ENCODE assay signal across 22 cellular contexts in genomic region chr6:26516481-26517427, GRCh38. TPM values are rescaled to one million over a fixed set of nuclear protein-coding genes. Genes with fewer than 3 reads are reported as not detected.
DNase-seq lines count a peak whose midpoint lies in the region; ATAC-seq and TF ChIP-seq lines count a peak whose summit lies in the region.
"Had no signal": no experiment of that assay in that cellular context is flagged by ENCODE, and none has a peak within 500 bp of the region (broad histone marks: within the 10 kb centered on the region; RNA-seq: fewer than 3 reads in every experiment).

No MANE protein-coding gene starts in this region.

- BruUV-seq in IMR-90 (replicated peaks; lab: Mats Ljungman, UMichigan) = no TSS peak

- TF ChIP-seq RAD21 in IMR-90 (IDR thresholded peaks at IDR 0.05; ENCODE audit: low read length) = no peak

- no peak for TF ChIP-seq POLR2A in IMR-90 (IDR thresholded peaks at IDR 0.05; ENCODE audit: low read depth, low read length)

- no peak overlapping the region for H3K18ac ChIP-seq in IMR-90 (ENCODE audit: low read depth, low read length)

- DNase-seq in activated CD8-positive, alpha-beta memory T cell treated with anti-CD3 and anti-CD28 coated beads, Interleukin-2, amount 10 ng/mL, durations not matched to agents 7 days and 5 days = no peak
- DNase-seq in activated CD8-positive, alpha-beta memory T cell treated with anti-CD3 and anti-CD28 coated beads, Interleukin-2, amount 50 U/mL, for 4 hours = no peak
- DNase-seq in IMR-90 (peak; percentile 15), astrocyte of the spinal cord (ENCODE audit: low read depth, low spot score) (peak; percentile 10), mucosa of gallbladder (ENCODE audit: low spot score) (no peak), NCI-H1092 (lab: John Stamatoyannopoulos, UW) (no peak)
- DNase-seq in stimulated activated effector memory CD8-positive, alpha-beta T cell treated with anti-CD3 and anti-CD28 coated beads, Interleukin-12 subunit alpha, Interleukin-12 subunit beta, amount 100 ng/mL, for 72 hours (ENCODE audit: low spot score in 2 of 2) = no peak
- no peak for DNase-seq in stimulated activated naive B cell treated with anti-CD40 and anti-IgM and Interleukin-4, amounts not matched to agents 10 μg/mL and 1 μg/mL and 100 μg/mL, for 72 hours
- DNase-seq: DND-41; Karpas-422; NCI-H1417 treated with DMSO at 0.1 percent for 48 hours; NCI-H187; NCI-H446; NCI-H69; NK-92 treated with Interleukin-12 subunit alpha and Interleukin-12 subunit beta, amount 100 ng/mL, for 24 hours; SIG-M5 had no signal

- no peak overlapping the region for H3K4me2 ChIP-seq in IMR-90 (ENCODE audit: low read depth, low read length)

- H2AK9ac ChIP-seq in IMR-90 (replicated peaks; ENCODE audit: low read depth, low read length, poor library complexity) = no peak overlapping the region

- no peaks in the 10 kb centered on the region; a peak in 1 of 4 replicates for H3K79me1 ChIP-seq in IMR-90 (ENCODE audit: low read depth in 1 of 2, low read length in 2 of 2)

- H3K9ac ChIP-seq in IMR-90 (ENCODE audit: low read depth, low read length) = no peak overlapping the region

- no peak overlapping the region for H4K8ac ChIP-seq in IMR-90 (ENCODE audit: low read depth in 2 of 2, low read length in 2 of 2)

- CTCF ChIA-PET in activated CD8-positive, alpha-beta memory T cell treated with anti-CD3 and anti-CD28 coated beads, Interleukin-2, amount 10 ng/mL, durations not matched to agents 7 days and 5 days (lab: Charles Lee) = no interaction called here
- CTCF ChIA-PET in IMR-90 (lab: Yijun Ruan, JAX) = no interaction called here

- peak overlapping the region; percentile 45; the same call in 1 of the 2 replicates for H3K14ac ChIP-seq in IMR-90 (replicated peaks; ENCODE audit: low read depth, low read length)

- no peaks in the 10 kb centered on the region for H4K20me1 ChIP-seq in IMR-90 (ENCODE audit: insufficient read depth, low read length)

- intact Hi-C loops in IMR-90 (cut with micrococcal nuclease) = no loop called here

- 76% methylated on average over 3 of the region's 9 CpGs; no CpG with 5 or more reads in 1 of the 2 experiments for WGBS in IMR-90 (ENCODE audit: extremely low coverage in 2 of 2, insufficient read length in 1 of 2), 2 experiments

- H3K27me3 Mint-ChIP-seq in activated CD8-positive, alpha-beta memory T cell treated with anti-CD3 and anti-CD28 coated beads, Interleukin-2, amount 10 ng/mL, durations not matched to agents 7 days and 5 days = no peaks in the 10 kb centered on the region
- H3K27me3 Mint-ChIP-seq in stimulated activated naive B cell treated with anti-CD40 and anti-IgM and Interleukin-4, amounts not matched to agents 10 μg/mL and 1 μg/mL and 100 μg/mL, for 72 hours = peaks cover 0 to 7% of the 10 kb centered on the region in 2 donors
- H3K27me3 Mint-ChIP-seq: IgD-negative memory B cell had no signal

- no peaks in the 10 kb centered on the region for H3K36me3 ChIP-seq in IMR-90 (ENCODE audit: control insufficient read depth, insufficient read depth, low read length)
- H3K36me3 ChIP-seq: HAP-1 had no signal

- peak overlapping the region; percentile 31 for H3K27ac Mint-ChIP-seq in activated CD8-positive, alpha-beta memory T cell treated with anti-CD3 and anti-CD28 coated beads, Interleukin-2, amount 10 ng/mL, durations not matched to agents 7 days and 5 days
- H3K27ac Mint-ChIP-seq in stimulated activated effector memory CD8-positive, alpha-beta T cell treated with anti-CD3 and anti-CD28 coated beads, Interleukin-12 subunit alpha, Interleukin-12 subunit beta, amount 100 ng/mL, for 72 hours = peak overlapping the region; percentile 27
- H3K27ac Mint-ChIP-seq in stimulated activated naive B cell treated with anti-CD40 and anti-IgM and Interleukin-4, amounts not matched to agents 10 μg/mL and 1 μg/mL and 100 μg/mL, for 72 hours = no peak overlapping the region

- no peak overlapping the region; the same call in 2 of the 3 replicates for H2BK15ac ChIP-seq in IMR-90 (ENCODE audit: low read depth, low read length)

- no peak for ATAC-seq in activated CD8-positive, alpha-beta memory T cell treated with anti-CD3 and anti-CD28 coated beads, Interleukin-2, amount 10 ng/mL, durations not matched to agents 7 days and 5 days
- no peak for ATAC-seq in IMR-90 (ENCODE audit: low read depth)
- ATAC-seq in stimulated activated effector memory CD8-positive, alpha-beta T cell treated with anti-CD3 and anti-CD28 coated beads, Interleukin-12 subunit alpha, Interleukin-12 subunit beta, amount 100 ng/mL, for 72 hours = no peak
- no peak for ATAC-seq in stimulated activated naive B cell treated with anti-CD40 and anti-IgM and Interleukin-4, amounts not matched to agents 10 μg/mL and 1 μg/mL and 100 μg/mL, for 72 hours (replicated peaks)
- ATAC-seq: GM12878, Panc1, SK-N-SH treated with all-trans-retinoic acid at 6 μM for 48 hours had no signal

- peaks cover 2% of the 10 kb centered on the region for H3K4me1 ChIP-seq in IMR-90 (ENCODE audit: control insufficient read depth, insufficient read depth, low read length)

- no peak overlapping the region for H4K91ac ChIP-seq in IMR-90 (ENCODE audit: insufficient read depth, low read depth, low read length)

- H3K4me3 ChIP-seq in IMR-90 (ENCODE audit: insufficient read depth, low read depth, low read length) (no peak overlapping the region), astrocyte of the spinal cord (ENCODE audit: low read depth, low read length) (no peak overlapping the region)
- H3K4me3 ChIP-seq: GM12878, HAP-1 had no signal

- TF ChIP-seq CTCF in IMR-90 (conservative IDR thresholded peaks at IDR 0.05; ENCODE audit: low read depth, low read length) (no peak), astrocyte of the spinal cord (IDR thresholded peaks at IDR 0.05; ENCODE audit: low read depth, low read length) (no peak)

- no peak overlapping the region for H3K27ac ChIP-seq in IMR-90 (ENCODE audit: insufficient read depth, low read length)
- H3K27ac ChIP-seq: C4-2B had no signal

- H4K5ac ChIP-seq in IMR-90 (ENCODE audit: low read depth, low read length) = no peak overlapping the region

- no peak overlapping the region for H2AK5ac ChIP-seq in IMR-90 (ENCODE audit: low read depth, low read length)

- H2AFZ ChIP-seq in IMR-90 (replicated peaks; ENCODE audit: low read length, poor library complexity) = peak overlapping the region; percentile 4

- no peaks in the 10 kb centered on the region for H3K9me3 ChIP-seq in IMR-90 (ENCODE audit: control insufficient read depth, insufficient read depth, low read length)
- H3K9me3 ChIP-seq: HAP-1 had no signal

- peaks cover 8% of the 10 kb centered on the region; the same call in 1 of the 2 replicates for H3K9me1 ChIP-seq in IMR-90 (ENCODE audit: insufficient read depth, low read length)

- 0 out of 2 replicates have a peak overlapping the region, but pooled peaks have one; percentile 4 for H2BK120ac ChIP-seq in IMR-90 (ENCODE audit: low read depth, low read length)

- no peaks in the 10 kb centered on the region for H3K27me3 ChIP-seq in IMR-90 (ENCODE audit: control insufficient read depth, insufficient read depth, low read length)

- peaks cover 1% of the 10 kb centered on the region for H3K36me3 Mint-ChIP-seq in activated CD8-positive, alpha-beta memory T cell treated with anti-CD3 and anti-CD28 coated beads, Interleukin-2, amount 10 ng/mL, durations not matched to agents 7 days and 5 days
- H3K36me3 Mint-ChIP-seq in stimulated activated effector memory CD8-positive, alpha-beta T cell treated with anti-CD3 and anti-CD28 coated beads, Interleukin-12 subunit alpha, Interleukin-12 subunit beta, amount 100 ng/mL, for 72 hours = peaks cover 17% of the 10 kb centered on the region
- peaks cover 1 to 9% of the 10 kb centered on the region in 2 donors for H3K36me3 Mint-ChIP-seq in stimulated activated naive B cell treated with anti-CD40 and anti-IgM and Interleukin-4, amounts not matched to agents 10 μg/mL and 1 μg/mL and 100 μg/mL, for 72 hours
- H3K36me3 Mint-ChIP-seq: IgD-negative memory B cell had no signal

- no peaks in the 10 kb centered on the region for H3K9me3 Mint-ChIP-seq in activated CD8-positive, alpha-beta memory T cell treated with anti-CD3 and anti-CD28 coated beads, Interleukin-2, amount 10 ng/mL, durations not matched to agents 7 days and 5 days (ENCODE audit: low read depth)
- H3K9me3 Mint-ChIP-seq in stimulated activated effector memory CD8-positive, alpha-beta T cell treated with anti-CD3 and anti-CD28 coated beads, Interleukin-12 subunit alpha, Interleukin-12 subunit beta, amount 100 ng/mL, for 72 hours = no peaks in the 10 kb centered on the region
- H3K9me3 Mint-ChIP-seq in stimulated activated naive B cell treated with anti-CD40 and anti-IgM and Interleukin-4, amounts not matched to agents 10 μg/mL and 1 μg/mL and 100 μg/mL, for 72 hours = no peaks in the 10 kb centered on the region

- no peak overlapping the region for H3K4ac ChIP-seq in IMR-90 (ENCODE audit: low read depth, low read length)

- dilution Hi-C loops in IMR-90 (cut with HindIII; ENCODE audit: low sequenced_read_pairs, unreplicated experiment) = no loop called here

- no peak overlapping the region for H3K56ac ChIP-seq in IMR-90 (ENCODE audit: extremely low read depth, insufficient read depth, low read length)

- no peak overlapping the region for H2BK20ac ChIP-seq in IMR-90 (ENCODE audit: low read depth, low read length)

- H3K4me3 Mint-ChIP-seq in activated CD8-positive, alpha-beta memory T cell treated with anti-CD3 and anti-CD28 coated beads, Interleukin-2, amount 10 ng/mL, durations not matched to agents 7 days and 5 days = no peak overlapping the region
- H3K4me3 Mint-ChIP-seq in stimulated activated effector memory CD8-positive, alpha-beta T cell treated with anti-CD3 and anti-CD28 coated beads, Interleukin-12 subunit alpha, Interleukin-12 subunit beta, amount 100 ng/mL, for 72 hours = no peak overlapping the region
- no peak overlapping the region for H3K4me3 Mint-ChIP-seq in stimulated activated naive B cell treated with anti-CD40 and anti-IgM and Interleukin-4, amounts not matched to agents 10 μg/mL and 1 μg/mL and 100 μg/mL, for 72 hours

- in situ Hi-C loops in IMR-90 (cut with MboI; ENCODE audit: low sequenced_read_pairs) = no loop called here
- in situ Hi-C loops in astrocyte of the spinal cord (cut with HindIII; ENCODE audit: low sequenced_read_pairs) = no loop called here

- POLR2A ChIA-PET in IMR-90 (lab: Charles Lee; ENCODE audit: unreplicated experiment) = no interaction called here

- H3K23ac ChIP-seq in IMR-90 (ENCODE audit: low read depth, low read length) = no peak overlapping the region

- H2BK5ac ChIP-seq in IMR-90 (ENCODE audit: low read depth, low read length, poor library complexity, severe bottlenecking) = no peak overlapping the region

- H3K4me1 Mint-ChIP-seq in activated CD8-positive, alpha-beta memory T cell treated with anti-CD3 and anti-CD28 coated beads, Interleukin-2, amount 10 ng/mL, durations not matched to agents 7 days and 5 days = peaks cover 11% of the 10 kb centered on the region
- peaks cover 22% of the 10 kb centered on the region for H3K4me1 Mint-ChIP-seq in stimulated activated effector memory CD8-positive, alpha-beta T cell treated with anti-CD3 and anti-CD28 coated beads, Interleukin-12 subunit alpha, Interleukin-12 subunit beta, amount 100 ng/mL, for 72 hours
- H3K4me1 Mint-ChIP-seq in stimulated activated naive B cell treated with anti-CD40 and anti-IgM and Interleukin-4, amounts not matched to agents 10 μg/mL and 1 μg/mL and 100 μg/mL, for 72 hours = peaks cover 12 to 15% of the 10 kb centered on the region in 2 donors

RNA-seq across cellular contexts. Expression of gene BTN1A1, which starts 16.7 kb away (rescaled TPM):
- total RNA-seq in activated CD8-positive, alpha-beta memory T cell treated with anti-CD3 and anti-CD28 coated beads, Interleukin-2, amount 10 ng/mL, durations not matched to agents 7 days and 5 days = not detected
- total RNA-seq in IMR-90 (2012; rRNA removed) (not detected in 2 replicates), mucosa of gallbladder (not detected)
- polyA plus RNA-seq in IMR-90 (2012; rRNA removed) = not detected in 2 replicates
- not detected in 2 replicates for polyA plus RNA-seq in IMR-90 (2012; cell fraction: cytosol; rRNA removed)
- polyA plus RNA-seq in IMR-90 (2012; cell fraction: nucleus; rRNA removed; ENCODE audit: low replicate concordance) = not detected in 2 replicates

RNA-seq across cellular contexts. Expression of gene HMGN4, which starts 21.4 kb away (rescaled TPM):
- total RNA-seq in activated CD8-positive, alpha-beta memory T cell treated with anti-CD3 and anti-CD28 coated beads, Interleukin-2, amount 10 ng/mL, durations not matched to agents 7 days and 5 days = 10 to 100 TPM; 75.6 to 78.4 TPM
- total RNA-seq in IMR-90 (2012; rRNA removed) (49.2 and 50.2 TPM in 2 replicates), mucosa of gallbladder (55.8 TPM)
- polyA plus RNA-seq in IMR-90 (2012; rRNA removed) = 36.0 and 46.4 TPM in 2 replicates
- polyA plus RNA-seq in IMR-90 (2012; cell fraction: cytosol; rRNA removed) = 13.5 and 14.4 TPM in 2 replicates
- 4.4 and 20.9 TPM in 2 replicates for polyA plus RNA-seq in IMR-90 (2012; cell fraction: nucleus; rRNA removed; ENCODE audit: low replicate concordance)

RNA-seq across cellular contexts. Expression of gene BTN2A1, which starts 59.0 kb away (rescaled TPM):
- 10 to 100 TPM; 25.1 to 26.5 TPM for total RNA-seq in activated CD8-positive, alpha-beta memory T cell treated with anti-CD3 and anti-CD28 coated beads, Interleukin-2, amount 10 ng/mL, durations not matched to agents 7 days and 5 days
- total RNA-seq in IMR-90 (2012; rRNA removed) (11.4 and 13.6 TPM in 2 replicates), mucosa of gallbladder (23.4 TPM)
- 37.9 and 40.2 TPM in 2 replicates for polyA plus RNA-seq in IMR-90 (2012; rRNA removed)
- polyA plus RNA-seq in IMR-90 (2012; cell fraction: cytosol; rRNA removed) = 18.8 and 24.5 TPM in 2 replicates
- polyA plus RNA-seq in IMR-90 (2012; cell fraction: nucleus; rRNA removed; ENCODE audit: low replicate concordance) = 44.0 and 69.0 TPM in 2 replicates

Comparison
In these comparisons a context has a peak if more than half of its experiments do, and no peak if none do; other contexts are left out.
1. DNase-seq: peak in IMR-90 (single experiment) and astrocyte of the spinal cord (single experiment); none in activated CD8-positive, alpha-beta memory T cell treated with anti-CD3 and anti-CD28 coated beads, Interleukin-2, amount 10 ng/mL, durations not matched to agents 7 days and 5 days (single experiment), activated CD8-positive, alpha-beta memory T cell treated with anti-CD3 and anti-CD28 coated beads, Interleukin-2, amount 50 U/mL, for 4 hours (single experiment), stimulated activated effector memory CD8-positive, alpha-beta T cell treated with anti-CD3 and anti-CD28 coated beads, Interleukin-12 subunit alpha, Interleukin-12 subunit beta, amount 100 ng/mL, for 72 hours (0 of 2), stimulated activated naive B cell treated with anti-CD40 and anti-IgM and Interleukin-4, amounts not matched to agents 10 μg/mL and 1 μg/mL and 100 μg/mL, for 72 hours (single experiment), mucosa of gallbladder (single experiment) and NCI-H1092 (single experiment).